In the genomic region with DNA sequence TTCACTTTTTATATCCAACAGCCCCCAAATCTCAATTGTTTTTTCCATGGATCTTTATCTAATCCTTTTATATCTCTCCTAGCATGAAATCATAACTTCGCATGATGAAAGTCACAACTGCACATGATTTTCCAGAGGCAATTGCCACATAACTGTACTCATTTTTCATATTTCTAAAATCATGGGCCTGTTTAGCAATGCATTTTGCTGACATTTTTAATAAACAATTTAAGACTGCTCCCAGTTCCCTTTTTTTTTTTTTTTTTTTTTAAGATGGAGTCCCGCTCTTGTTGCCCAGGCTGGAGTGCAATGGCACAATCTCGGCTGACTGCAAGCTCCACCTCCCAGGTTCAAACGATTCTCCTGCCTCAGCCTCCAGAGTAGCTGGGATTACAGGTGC, we compare ENCODE assay signal across 14 cellular contexts.
DNase-seq lines count a peak whose midpoint lies in the region; ATAC-seq, FAIRE-seq and TF ChIP-seq lines count a peak whose summit lies in the region.
"Had no signal": no experiment of that assay in that cellular context is flagged by ENCODE, and none has a peak within 500 bp of the region (broad histone marks: within the 10 kb centered on the region; RNA-seq: fewer than 3 reads in every experiment).

No MANE protein-coding gene starts in this region.

- intact Hi-C loops in GM12878 (cut with micrococcal nuclease; ENCODE audit: unreplicated experiment) (no loop called here), gastrocnemius medialis (cut with DNase I; ENCODE audit: low total_unique reads) (no loop called here), thyroid gland (cut with DNase I) (no loop called here)

- CTCF ChIA-PET in GM12878 (lab: Yijun Ruan, JAX), result interaction anchor here (0.7 to 1.1 kb wide), 2 partner anchors 10 to 29 kb away, joined by 3 read pairs; no protein-coding TSS in a partner anchor

- no peaks in the 10 kb centered on the region for H3K9me3 Mint-ChIP-seq in T-helper 2 cell treated with Interferon-gamma antibody and Interleukin-4, amounts not matched to agents 5 μg/mL and 100 μg/mL, for 36 hours

- H3K36me3 ChIP-seq in GM12878 (ENCODE audit: control insufficient read depth in 2 of 2, insufficient read depth in 2 of 2, low read length in 1 of 2), result no peaks in the 10 kb centered on the region; a peak in 1 of 4 replicates
- H3K36me3 ChIP-seq in gastrocnemius medialis, result peaks cover 0 to 5% of the 10 kb centered on the region in 2 donors
- no peaks in the 10 kb centered on the region for H3K36me3 ChIP-seq in thyroid gland
- H3K36me3 ChIP-seq: cardiac muscle cell had no signal

- POLR2A ChIA-PET in GM12878 (lab: Charles Lee), result interaction anchor here (0.6 to 8.8 kb wide), 7 partner anchors 9 to 49 kb away, joined by 3 to 213 read pairs (median 5); no protein-coding TSS in a partner anchor

- no peaks in the 10 kb centered on the region for H4K20me1 ChIP-seq in GM12878 (ENCODE audit: control insufficient read depth, insufficient read depth)

- no peaks in the 10 kb centered on the region for H3K9me3 ChIP-seq in GM12878 (replicated peaks; ENCODE audit: control insufficient read depth, insufficient read depth, low read length)
- H3K9me3 ChIP-seq in gastrocnemius medialis, result no peaks in the 10 kb centered on the region
- no peaks in the 10 kb centered on the region for H3K9me3 ChIP-seq in thyroid gland

- RAD21 ChIA-PET in GM12878 (lab: Charles Lee; ENCODE audit: unreplicated experiment), result interaction anchor here (0.6 to 1.1 kb wide), 3 partner anchors 37 to 47 kb away, joined by 3 to 5 read pairs (median 4); no protein-coding TSS in a partner anchor

- H3K27me3 ChIP-seq in GM12878 (replicated peaks in 1 of 2; ENCODE audit: control insufficient read depth in 2 of 2, insufficient read depth in 2 of 2, low read length in 1 of 2) (no peaks in the 10 kb centered on the region), gastrocnemius medialis (no peaks in the 10 kb centered on the region), thyroid gland (no peaks in the 10 kb centered on the region)
- H3K27me3 ChIP-seq: cardiac muscle cell had no signal

- in situ Hi-C loops in GM12878 (cut with MboI) (no loop called here), gastrocnemius medialis (cut with MboI; ENCODE audit: low sequenced_read_pairs in 4 of 4) (no loop called here)

- TF ChIP-seq POLR2A in GM12878 (IDR thresholded peaks at IDR 0.05; ENCODE audit: low read depth, low read length) (no peak), gastrocnemius medialis (IDR thresholded peaks at IDR 0.05) (no peak), thyroid gland (IDR thresholded peaks at IDR 0.05) (no peak)

- no peak overlapping the region for H3K9ac ChIP-seq in GM12878 (ENCODE audit: control insufficient read depth, insufficient read depth, low read length)
- H3K9ac ChIP-seq: KMS-11 had no signal

- H3K27ac Mint-ChIP-seq in T-helper 2 cell treated with Interferon-gamma antibody and Interleukin-4, amounts not matched to agents 5 μg/mL and 100 μg/mL, for 36 hours, result peak overlapping the region; percentile 75

- no peaks in the 10 kb centered on the region for H3K27me3 Mint-ChIP-seq in T-helper 2 cell treated with Interferon-gamma antibody and Interleukin-4, amounts not matched to agents 5 μg/mL and 100 μg/mL, for 36 hours (ENCODE audit: low read depth)

- H3K79me2 ChIP-seq in GM12878 (ENCODE audit: control insufficient read depth, insufficient read depth, low read length), result peaks cover 3% of the 10 kb centered on the region

- SMC1A ChIA-PET in GM12878 (lab: Charles Lee; ENCODE audit: uncharacterized antibody, unreplicated experiment), result interaction anchor here (0.7 to 1.2 kb wide), 4 partner anchors 11 to 68 kb away, joined by 3 to 5 read pairs (median 4); no protein-coding TSS in a partner anchor

- peaks cover 41% of the 10 kb centered on the region for H3K4me1 Mint-ChIP-seq in T-helper 2 cell treated with Interferon-gamma antibody and Interleukin-4, amounts not matched to agents 5 μg/mL and 100 μg/mL, for 36 hours (ENCODE audit: low read depth)

- FAIRE-seq in GM12878 (lab: Jason Lieb, UNC), result no peak
- FAIRE-seq: TTC549 had no signal

- no peak for TF ChIP-seq RAD21 in GM12878 (IDR thresholded peaks at IDR 0.05; ENCODE audit: insufficient read depth, low read depth, low read length)

- H3K4me1 ChIP-seq in GM12878 (ENCODE audit: control insufficient read depth, insufficient read depth, low read length), result peaks cover 17% of the 10 kb centered on the region
- H3K4me1 ChIP-seq in gastrocnemius medialis, result peaks cover 0 to 17% of the 10 kb centered on the region in 2 donors
- H3K4me1 ChIP-seq in thyroid gland, result peaks cover 21 to 23% of the 10 kb centered on the region in 2 donors

- BruUV-seq in GM12878 (replicated peaks; lab: Mats Ljungman, UMichigan), result no TSS peak

- TF ChIP-seq CTCF in GM12878 (IDR thresholded peaks at IDR 0.05 in 2 of 3, conservative IDR thresholded peaks at IDR 0.05 in 1 of 3; ENCODE audit: control insufficient read depth in 2 of 3, extremely low read depth in 1 of 3, insufficient read depth in 1 of 3, low read depth in 3 of 3, low read length in 3 of 3), result no peak
- TF ChIP-seq CTCF in gastrocnemius medialis (IDR thresholded peaks at IDR 0.05 in 4 of 5, conservative IDR thresholded peaks at IDR 0.05 in 1 of 5), result no peak
- TF ChIP-seq CTCF in thyroid gland (IDR thresholded peaks at IDR 0.05), result no peak

- H3K36me3 Mint-ChIP-seq in T-helper 2 cell treated with Interferon-gamma antibody and Interleukin-4, amounts not matched to agents 5 μg/mL and 100 μg/mL, for 36 hours (ENCODE audit: low read depth), result peaks cover 30% of the 10 kb centered on the region

- no peak overlapping the region for H3K4me2 ChIP-seq in GM12878 (ENCODE audit: control insufficient read depth, insufficient read depth)
- H3K4me2 ChIP-seq: KMS-11 had no signal

- no peak for TF ChIP-seq EP300 in GM12878 (IDR thresholded peaks at IDR 0.05; ENCODE audit: borderline replicate concordance in 1 of 2, control insufficient read depth in 1 of 2, low read depth in 2 of 2, low read length in 2 of 2)

- WGBS in GM12878 (ENCODE audit: insufficient coverage, insufficient replicate concordance, low lambda C conversion rate, missing lambda C conversion rate), result 98% methylated on average over 3 of the region's 4 CpGs
- 90 to 92% methylated on average over 4 of the region's 4 CpGs for whole genome bisulfite sequencing in thyroid gland, 2 donors

- H3K27ac ChIP-seq in GM12878 (ENCODE audit: control insufficient read depth, insufficient read depth) (no peak overlapping the region), gastrocnemius medialis (peak overlapping the region in 3 of 4 donors; percentile 21 to 53 (median 44)), substantia nigra (ENCODE audit: low read depth, low read length, poor library complexity, severe bottlenecking) (no peak overlapping the region), thyroid gland (peak overlapping the region in 1 of 3 donors; percentile 14)
- H3K27ac ChIP-seq: cardiac muscle cell, epithelial cell of prostate, KMS-11 had no signal

- ATAC-seq in GM12878, result no peak
- no peak for ATAC-seq in gastrocnemius medialis
- no peak for ATAC-seq in HG03135 (IDR thresholded peaks at IDR 0.05; ENCODE audit: unreplicated experiment)

- DNase-seq in T-helper 2 cell treated with Interferon-gamma antibody and Interleukin-4, amounts not matched to agents 5 μg/mL and 100 μg/mL, for 36 hours (ENCODE audit: low spot score), result no peak
- DNase-seq in T-helper 2 cell (no peak), MV-4-11 (lab: John Stamatoyannopoulos, UW) (peak; percentile 82), GM12878 (ENCODE audit: low read depth, low spot score) (no peak), gastrocnemius medialis (no peak), substantia nigra (lab: John Stamatoyannopoulos, UW) (no peak), thyroid gland (no peak)
- DNase-seq: activated T-cell treated with anti-CD3 and anti-CD28 coated beads for 4 hours, NCI-H2171 had no signal

- H3K4me3 ChIP-seq in GM12878 (no peak overlapping the region), gastrocnemius medialis (no peak overlapping the region), thyroid gland (replicated peaks in 1 of 3) (no peak overlapping the region)
- H3K4me3 ChIP-seq: cardiac muscle cell had no signal

- H2AFZ ChIP-seq in GM12878 (ENCODE audit: control insufficient read depth, low read depth, low read length), result no peak overlapping the region

- H3K4me3 Mint-ChIP-seq in T-helper 2 cell treated with Interferon-gamma antibody and Interleukin-4, amounts not matched to agents 5 μg/mL and 100 μg/mL, for 36 hours, result peak overlapping the region; percentile 34

TF ChIP-seq in GM12878, 131 proteins besides CTCF, POLR2A, EP300 and RAD21:
- TF ChIP-seq ZSCAN29 (IDR thresholded peaks at IDR 0.05) (no peak), MXI1 (IDR thresholded peaks at IDR 0.05; ENCODE audit: low read depth, low read length) (no peak), NFYA (IDR thresholded peaks at IDR 0.05; ENCODE audit: borderline replicate concordance, low read depth, low read length) (no peak), BCL11A (IDR thresholded peaks at IDR 0.05; ENCODE audit: low read depth, low read length) (no peak), SPI1 (IDR thresholded peaks at IDR 0.05; ENCODE audit: borderline replicate concordance, insufficient read depth, low read depth, low read length) (peak; percentile 16; the same call in 1 of the 2 replicates), SREBF1 (IDR thresholded peaks at IDR 0.05; ENCODE audit: low read length) (no peak)
TF ChIP-seq in GM12878: peak in this region for 1.

Comparison
In these comparisons a context has a peak if more than half of its experiments do, and no peak if none do; other contexts are left out.
1. H3K27ac ChIP-seq: peak in gastrocnemius medialis (3 of 4); none in GM12878 (single experiment) and substantia nigra (single experiment).